In the genomic region with DNA sequence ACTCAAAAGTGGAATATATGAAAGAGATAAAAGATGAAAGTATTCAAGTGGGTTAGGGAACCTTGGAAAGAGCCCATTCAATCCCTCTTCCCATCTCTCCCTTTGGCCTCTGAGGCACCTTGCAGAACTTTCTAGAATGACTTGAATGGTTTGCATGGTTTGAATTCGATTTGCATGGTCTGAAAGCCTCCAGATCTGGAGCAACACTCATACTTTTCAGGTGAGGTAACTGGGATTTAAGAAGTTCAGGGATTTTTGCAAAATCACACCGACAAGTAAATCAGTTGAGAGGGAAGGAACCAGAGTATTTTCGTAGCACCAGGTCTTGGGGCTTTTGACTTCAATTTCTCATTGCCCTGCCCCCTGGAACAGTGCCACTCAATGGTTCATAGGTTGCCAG, we compare ENCODE assay signal across 31 cellular contexts.
"Had no signal": no experiment of that assay in that cellular context is flagged by ENCODE, and none has a peak within 500 bp of the region (broad histone marks: within the 10 kb centered on the region; RNA-seq: fewer than 3 reads in every experiment).

No MANE protein-coding gene starts in this region.

- DNase-seq: heart right ventricle; hippocampal formation; kidney glomerular epithelial cell; left cardiac atrium; left lung; lower lobe of right lung; mammary epithelial cell; mesenchymal stem cell; naive B cell; natural killer cell; nephron progenitor cell; ovary; right lobe of liver; stimulated activated CD4-positive, alpha-beta T cell treated with anti-CD3 and anti-CD28 coated beads, Interleukin-1b, Interleukin-23, amount 100 ng/mL, for 48 hours; stimulated activated CD4-positive, alpha-beta T cell treated with anti-CD3 and anti-CD28 coated beads, Interleukin-2, amount 100 ng/mL, for 48 hours; stimulated activated CD4-positive, alpha-beta T cell treated with anti-CD3 and anti-CD28 coated beads, Interleukin-4, amount 100 ng/mL, for 4 hours; stimulated activated CD8-positive, alpha-beta memory T cell treated with anti-CD3 and anti-CD28 coated beads, Interleukin-4, amount 100 ng/mL, for 48 hours; stimulated activated naive CD4-positive, alpha-beta T cell treated with Interleukin-2 at 50 U/mL for 16 hours; stimulated activated naive CD8-positive, alpha-beta T cell treated with anti-CD3 and anti-CD28 coated beads, Interleukin-15, amount 100 ng/mL, for 72 hours; testis; thyroid gland; upper lobe of right lung; uterus had no signal

- H2AFZ ChIP-seq: neural progenitor cell had no signal

- H3K4me3 ChIP-seq: heart right ventricle, left lung, lower lobe of right lung, neural progenitor cell, ovary, right atrium auricular region, right lobe of liver, smooth muscle cell, testis, thyroid gland, upper lobe of right lung, uterus had no signal

- H3K4me1 Mint-ChIP-seq: naive B cell; natural killer cell; stimulated activated memory B cell treated with anti-CD40 and anti-IgM and Interleukin-4, amounts not matched to agents 10 μg/mL and 1 μg/mL and 100 μg/mL, for 72 hours; stimulated activated naive CD8-positive, alpha-beta T cell treated with anti-CD3 and anti-CD28 coated beads, Interleukin-15, amount 100 ng/mL, for 72 hours had no signal

- ATAC-seq: heart right ventricle; left cardiac atrium; left lung; lower lobe of right lung; natural killer cell; right lobe of liver; stimulated activated memory B cell treated with anti-CD40 and anti-IgM and Interleukin-4, amounts not matched to agents 10 μg/mL and 1 μg/mL and 100 μg/mL, for 72 hours; stimulated activated naive CD8-positive, alpha-beta T cell treated with anti-CD3 and anti-CD28 coated beads, Interleukin-15, amount 100 ng/mL, for 72 hours; upper lobe of right lung had no signal

- H3K4me2 ChIP-seq: neural progenitor cell, smooth muscle cell had no signal

- H3K27ac Mint-ChIP-seq: mesothelial cell of epicardium; naive B cell; natural killer cell; nephron progenitor cell; neural progenitor cell; progenitor cell of endocrine pancreas; stimulated activated memory B cell treated with anti-CD40 and anti-IgM and Interleukin-4, amounts not matched to agents 10 μg/mL and 1 μg/mL and 100 μg/mL, for 72 hours had no signal

- H3K36me3 ChIP-seq: heart right ventricle, left lung, lower lobe of right lung, neural progenitor cell, neutrophil, ovary, right atrium auricular region, right lobe of liver, thyroid gland, upper lobe of right lung, uterus had no signal

- H3K27me3 ChIP-seq: heart right ventricle, left lung, neural progenitor cell, neutrophil, ovary, right atrium auricular region, right lobe of liver, testis, thyroid gland, upper lobe of right lung, uterus had no signal

- H3K4me1 ChIP-seq: heart right ventricle, left lung, lower lobe of right lung, neural progenitor cell, right atrium auricular region, right lobe of liver, testis, thyroid gland, upper lobe of right lung, uterus had no signal

- H3K9me3 ChIP-seq: heart right ventricle, left lung, lower lobe of right lung, neutrophil, ovary, right atrium auricular region, right lobe of liver, testis, thyroid gland, upper lobe of right lung, uterus had no signal

- H3K9ac ChIP-seq: neural progenitor cell had no signal

- H3K27ac ChIP-seq: heart right ventricle, left lung, lower lobe of right lung, neural progenitor cell, neutrophil, ovary, right atrium auricular region, right lobe of liver, testis, thyroid gland, upper lobe of right lung, uterus had no signal

- H3K36me3 Mint-ChIP-seq: naive B cell; natural killer cell; neural progenitor cell; stimulated activated memory B cell treated with anti-CD40 and anti-IgM and Interleukin-4, amounts not matched to agents 10 μg/mL and 1 μg/mL and 100 μg/mL, for 72 hours had no signal

- H3K27me3 Mint-ChIP-seq: naive B cell; progenitor cell of endocrine pancreas; stimulated activated memory B cell treated with anti-CD40 and anti-IgM and Interleukin-4, amounts not matched to agents 10 μg/mL and 1 μg/mL and 100 μg/mL, for 72 hours; stimulated activated naive CD8-positive, alpha-beta T cell treated with anti-CD3 and anti-CD28 coated beads, Interleukin-15, amount 100 ng/mL, for 72 hours had no signal

- FAIRE-seq: keratinocyte had no signal

- H3K4me3 Mint-ChIP-seq: mesothelial cell of epicardium; naive B cell; natural killer cell; nephron progenitor cell; neural progenitor cell; stimulated activated memory B cell treated with anti-CD40 and anti-IgM and Interleukin-4, amounts not matched to agents 10 μg/mL and 1 μg/mL and 100 μg/mL, for 72 hours; stimulated activated naive CD8-positive, alpha-beta T cell treated with anti-CD3 and anti-CD28 coated beads, Interleukin-15, amount 100 ng/mL, for 72 hours had no signal

- H3K9me3 Mint-ChIP-seq: stimulated activated memory B cell treated with anti-CD40 and anti-IgM and Interleukin-4, amounts not matched to agents 10 μg/mL and 1 μg/mL and 100 μg/mL, for 72 hours; stimulated activated naive CD8-positive, alpha-beta T cell treated with anti-CD3 and anti-CD28 coated beads, Interleukin-15, amount 100 ng/mL, for 72 hours had no signal
